ENCODE assay signal across 1 cellular context in the genomic region with DNA sequence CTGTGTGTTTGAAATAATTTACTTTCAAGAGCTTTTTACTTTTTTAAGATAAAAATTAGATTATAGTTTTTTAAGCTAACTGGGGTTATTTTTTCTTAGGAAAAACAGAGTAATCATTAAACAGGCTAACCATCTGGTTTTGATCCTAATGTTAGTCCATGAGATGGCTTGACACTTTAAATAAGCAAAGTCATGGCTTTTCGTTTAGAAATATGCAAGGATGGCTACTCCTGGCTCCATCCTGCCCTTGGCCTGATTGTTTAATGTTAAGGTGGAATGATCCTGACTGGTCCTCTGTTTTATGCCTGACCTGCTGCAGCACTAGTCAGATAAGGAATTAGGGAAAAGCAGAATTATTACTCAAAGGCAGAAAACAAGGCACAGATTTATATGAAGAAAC.
TF ChIP-seq lines count a peak whose summit lies in the region.

No MANE protein-coding gene starts in this region.

TF ChIP-seq in IMR-90, 13 proteins besides CTCF, POLR2A, EP300 and RAD21:
- TF ChIP-seq NFE2L2 (IDR thresholded peaks at IDR 0.05; ENCODE audit: low read depth, low read length) (0 out of 2 replicates have a peak, but pooled peaks have one; percentile 16), BHLHE40 (IDR thresholded peaks at IDR 0.05; ENCODE audit: low read depth, low read length) (no peak), MXI1 (IDR thresholded peaks at IDR 0.05; ENCODE audit: borderline replicate concordance, low read depth, low read length) (no peak)
- TF ChIP-seq, protein P1, sequence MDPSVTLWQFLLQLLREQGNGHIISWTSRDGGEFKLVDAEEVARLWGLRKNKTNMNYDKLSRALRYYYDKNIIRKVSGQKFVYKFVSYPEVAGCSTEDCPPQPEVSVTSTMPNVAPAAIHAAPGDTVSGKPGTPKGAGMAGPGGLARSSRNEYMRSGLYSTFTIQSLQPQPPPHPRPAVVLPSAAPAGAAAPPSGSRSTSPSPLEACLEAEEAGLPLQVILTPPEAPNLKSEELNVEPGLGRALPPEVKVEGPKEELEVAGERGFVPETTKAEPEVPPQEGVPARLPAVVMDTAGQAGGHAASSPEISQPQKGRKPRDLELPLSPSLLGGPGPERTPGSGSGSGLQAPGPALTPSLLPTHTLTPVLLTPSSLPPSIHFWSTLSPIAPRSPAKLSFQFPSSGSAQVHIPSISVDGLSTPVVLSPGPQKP (IDR thresholded peaks at IDR 0.05; ENCODE audit: borderline replicate concordance, low read depth, low read length), result no peak
- TF ChIP-seq, protein P2, sequence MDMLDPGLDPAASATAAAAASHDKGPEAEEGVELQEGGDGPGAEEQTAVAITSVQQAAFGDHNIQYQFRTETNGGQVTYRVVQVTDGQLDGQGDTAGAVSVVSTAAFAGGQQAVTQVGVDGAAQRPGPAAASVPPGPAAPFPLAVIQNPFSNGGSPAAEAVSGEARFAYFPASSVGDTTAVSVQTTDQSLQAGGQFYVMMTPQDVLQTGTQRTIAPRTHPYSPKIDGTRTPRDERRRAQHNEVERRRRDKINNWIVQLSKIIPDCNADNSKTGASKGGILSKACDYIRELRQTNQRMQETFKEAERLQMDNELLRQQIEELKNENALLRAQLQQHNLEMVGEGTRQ (IDR thresholded peaks at IDR 0.05; ENCODE audit: low read depth, low read length), result no peak
